8 cellular contexts compared by ENCODE assay signal in genomic region chr16:18984425-18985005, GRCh38. TPM values are rescaled to one million over a fixed set of nuclear protein-coding genes. Genes with fewer than 3 reads are reported as not detected.
DNase-seq lines count a peak whose midpoint lies in the region; ATAC-seq and TF ChIP-seq lines count a peak whose summit lies in the region.

No MANE protein-coding gene starts in this region.

- H3K36me3 ChIP-seq in SK-N-SH (replicated peaks in 1 of 2; ENCODE audit: control insufficient read depth in 1 of 2, insufficient read depth in 2 of 2, low read length in 1 of 2) (no peaks in the 10 kb centered on the region), lower lobe of right lung (no peaks in the 10 kb centered on the region), testis (ENCODE audit: low read depth, missing control alignments) (no peaks in the 10 kb centered on the region)

- H3K27me3 ChIP-seq in SK-N-SH (ENCODE audit: insufficient read depth), result no peaks in the 10 kb centered on the region
- H3K27me3 ChIP-seq in lower lobe of right lung (ENCODE audit: low read depth), result peaks cover 11% of the 10 kb centered on the region
- H3K27me3 ChIP-seq in testis, result no peaks in the 10 kb centered on the region

- H3K9me3 ChIP-seq in SK-N-SH, result no peaks in the 10 kb centered on the region
- no peaks in the 10 kb centered on the region for H3K9me3 ChIP-seq in lower lobe of right lung
- no peaks in the 10 kb centered on the region for H3K9me3 ChIP-seq in testis

- H3F3A ChIP-seq in SK-N-SH (replicated peaks; ENCODE audit: insufficient read depth), result peaks cover 6% of the 10 kb centered on the region

- intact Hi-C loops in lower lobe of right lung (cut with DNase I) (no loop called here), testis (cut with DNase I; ENCODE audit: low total_unique reads) (no loop called here)

- WGBS in SK-N-SH (ENCODE audit: low lambda C conversion rate), result 67% methylated on average over 11 of the region's 11 CpGs
- 53 to 58% methylated on average over 11 of the region's 11 CpGs for WGBS in testis, 2 donors

- POLR2A ChIA-PET in SK-N-SH (lab: Yijun Ruan, JAX), result no interaction called here

- TF ChIP-seq CTCF in SK-N-SH (IDR thresholded peaks at IDR 0.05), result no peak
- no peak for TF ChIP-seq CTCF in choroid plexus epithelial cell (conservative IDR thresholded peaks at IDR 0.05; ENCODE audit: low read depth, low read length)
- TF ChIP-seq CTCF in lower lobe of right lung (IDR thresholded peaks at IDR 0.05), result no peak
- no peak for TF ChIP-seq CTCF in testis (IDR thresholded peaks at IDR 0.05)

- no peaks in the 10 kb centered on the region for H3K79me2 ChIP-seq in SK-N-SH (ENCODE audit: insufficient read depth)

- TF ChIP-seq POLR2A in testis (IDR thresholded peaks at IDR 0.05), result no peak

- H4K20me1 ChIP-seq in SK-N-SH (ENCODE audit: insufficient read depth), result no peaks in the 10 kb centered on the region

- no peak for TF ChIP-seq RAD21 in SK-N-SH (IDR thresholded peaks at IDR 0.05; ENCODE audit: low read length)

- peak overlapping the region; percentile 61 to 77 for H3K4me3 ChIP-seq in SK-N-SH (ENCODE audit: low read depth in 2 of 2, low read length in 1 of 2)
- H3K4me3 ChIP-seq in choroid plexus epithelial cell (ENCODE audit: low read depth, low read length), result peak overlapping the region; percentile 58
- peak overlapping the region; percentile 61 for H3K4me3 ChIP-seq in lower lobe of right lung
- peak overlapping the region; percentile 60 to 63 for H3K4me3 ChIP-seq in testis

- peak overlapping the region; percentile 84 for H3K4me2 ChIP-seq in SK-N-SH

- CTCF ChIA-PET in SK-N-SH (lab: Yijun Ruan, JAX), result interaction anchor here (0.7 to 3.0 kb wide), 11 partner anchors 9 to 984 kb away, joined by 3 to 21 read pairs (median 5); no protein-coding TSS in a partner anchor

- H3K4me1 ChIP-seq in SK-N-SH (ENCODE audit: control insufficient read depth in 1 of 2, insufficient read depth in 2 of 2, low read depth in 1 of 2, low read length in 1 of 2) (peaks cover 0 to 3% of the 10 kb centered on the region in 2 experiments; a peak in 1 of 4 replicates), lower lobe of right lung (no peaks in the 10 kb centered on the region), testis (peaks cover 7% of the 10 kb centered on the region)

- no peaks in the 10 kb centered on the region for H3K9me2 ChIP-seq in SK-N-SH

- peak overlapping the region; percentile 24 to 33; a peak in 2 of 4 replicates for H3K27ac ChIP-seq in SK-N-SH (ENCODE audit: low read depth in 2 of 2, low read length in 1 of 2)
- H3K27ac ChIP-seq in lower lobe of right lung, result peak overlapping the region; percentile 78
- H3K27ac ChIP-seq in testis, result no peak overlapping the region

- H2AFZ ChIP-seq in SK-N-SH (ENCODE audit: low read depth), result peak overlapping the region; percentile 77

- DNase-seq in SK-N-SH (no peak), choroid plexus epithelial cell (ENCODE audit: low read depth) (no peak), lower lobe of right lung (no peak), testis (no peak), SHP77 (lab: John Stamatoyannopoulos, UW) (no peak), cerebellar cortex (ENCODE audit: low spot score) (no peak)
- DNase-seq in stimulated activated naive CD4-positive, alpha-beta T cell (lab: John Stamatoyannopoulos, UW), result no peak

- H3K9ac ChIP-seq in SK-N-SH, result peak overlapping the region; percentile 71

- ATAC-seq in SK-N-SH treated with all-trans-retinoic acid at 6 μM for 48 hours (no peak), lower lobe of right lung (peak; percentile 12 to 36)

- no peak for TF ChIP-seq EP300 in SK-N-SH (IDR thresholded peaks at IDR 0.05; ENCODE audit: borderline replicate concordance in 1 of 2, low read depth in 1 of 2, low read length in 1 of 2)

TF ChIP-seq in SK-N-SH, 30 proteins besides CTCF, POLR2A, EP300 and RAD21:
- TF ChIP-seq ZBTB33 (IDR thresholded peaks at IDR 0.05; ENCODE audit: borderline replicate concordance, low read depth) (no peak), GABPA (IDR thresholded peaks at IDR 0.05; ENCODE audit: low read depth) (no peak), IRF3 (IDR thresholded peaks at IDR 0.05; ENCODE audit: low read depth, low read length) (no peak), CHD2 (IDR thresholded peaks at IDR 0.05; ENCODE audit: low read length, partially characterized antibody) (no peak), FOXJ3 (CRISPR knock-in tag; IDR thresholded peaks at IDR 0.05) (no peak), JUND (IDR thresholded peaks at IDR 0.05) (no peak), EZH2phosphoT487 (IDR thresholded peaks at IDR 0.05; ENCODE audit: borderline replicate concordance, low read depth) (no peak), MEF2A (IDR thresholded peaks at IDR 0.05; ENCODE audit: borderline replicate concordance, low read depth) (no peak), TCF12 (IDR thresholded peaks at IDR 0.05) (no peak), SMC3 (IDR thresholded peaks at IDR 0.05; ENCODE audit: low read depth, low read length) (no peak)

TF ChIP-seq in SK-N-SH treated with all-trans-retinoic acid at 6 μM for 48 hours, 23 proteins besides CTCF, POLR2A, EP300 and RAD21:
- no peak for TF ChIP-seq OSR1 (CRISPR knock-in tag; IDR thresholded peaks at IDR 0.05)
- no peak for TF ChIP-seq ISL1 (CRISPR knock-in tag; IDR thresholded peaks at IDR 0.05)
- TF ChIP-seq ESRRG (CRISPR knock-in tag; IDR thresholded peaks at IDR 0.05), result no peak
- TF ChIP-seq ZNF8 (CRISPR knock-in tag; IDR thresholded peaks at IDR 0.05), result no peak
- TF ChIP-seq ZC3H10 (CRISPR knock-in tag; IDR thresholded peaks at IDR 0.05), result no peak

RNA-seq across cellular contexts. Expression of gene TMC7, which starts 0.8 kb away (rescaled TPM):
- polyA plus RNA-seq in SK-N-SH (2012; rRNA removed) (0.66 and 0.93 TPM in 2 replicates), testis (ENCODE audit: insufficient read depth, low read depth, low replicate concordance) (33.0 TPM)
- 0.70 and 0.90 TPM in 2 replicates for polyA plus RNA-seq in SK-N-SH (2012; cell fraction: cytosol; rRNA removed)
- polyA plus RNA-seq in SK-N-SH (2012; cell fraction: nucleus; rRNA removed), result 1.5 and 1.7 TPM in 2 replicates
- total RNA-seq in lower lobe of right lung (3.3 TPM), testis (10 to 100 TPM in 1 of 2 donors, 1 to 10 TPM in 1; 9.8 to 14.6 TPM)

RNA-seq across cellular contexts. Expression of gene SMG1, which starts 58.3 kb away (rescaled TPM):
- 11.2 and 14.8 TPM in 2 replicates for polyA plus RNA-seq in SK-N-SH (2012; rRNA removed)
- 11.7 and 12.4 TPM in 2 replicates for polyA plus RNA-seq in SK-N-SH (2012; cell fraction: cytosol; rRNA removed)
- polyA plus RNA-seq in SK-N-SH (2012; cell fraction: nucleus; rRNA removed), result 16.9 and 32.5 TPM in 2 replicates
- total RNA-seq in lower lobe of right lung, result 89.0 TPM
- 100 to 1,000 TPM; 113 to 138 TPM for total RNA-seq in testis
- polyA plus RNA-seq in testis (ENCODE audit: insufficient read depth, low read depth, low replicate concordance), result 32.3 TPM

Comparison
In these comparisons a context has a peak if more than half of its experiments do, and no peak if none do; other contexts are left out.
1. H3K27ac ChIP-seq: peak in SK-N-SH (2 of 2) and lower lobe of right lung (single experiment); none in testis (0 of 2).
2. Peak in every context shown above with its lines, with median percentiles within 50 percentile points of each other: H3K4me3 ChIP-seq.